Comparison of ENCODE assay signal across 9 cellular contexts in the genomic region with DNA sequence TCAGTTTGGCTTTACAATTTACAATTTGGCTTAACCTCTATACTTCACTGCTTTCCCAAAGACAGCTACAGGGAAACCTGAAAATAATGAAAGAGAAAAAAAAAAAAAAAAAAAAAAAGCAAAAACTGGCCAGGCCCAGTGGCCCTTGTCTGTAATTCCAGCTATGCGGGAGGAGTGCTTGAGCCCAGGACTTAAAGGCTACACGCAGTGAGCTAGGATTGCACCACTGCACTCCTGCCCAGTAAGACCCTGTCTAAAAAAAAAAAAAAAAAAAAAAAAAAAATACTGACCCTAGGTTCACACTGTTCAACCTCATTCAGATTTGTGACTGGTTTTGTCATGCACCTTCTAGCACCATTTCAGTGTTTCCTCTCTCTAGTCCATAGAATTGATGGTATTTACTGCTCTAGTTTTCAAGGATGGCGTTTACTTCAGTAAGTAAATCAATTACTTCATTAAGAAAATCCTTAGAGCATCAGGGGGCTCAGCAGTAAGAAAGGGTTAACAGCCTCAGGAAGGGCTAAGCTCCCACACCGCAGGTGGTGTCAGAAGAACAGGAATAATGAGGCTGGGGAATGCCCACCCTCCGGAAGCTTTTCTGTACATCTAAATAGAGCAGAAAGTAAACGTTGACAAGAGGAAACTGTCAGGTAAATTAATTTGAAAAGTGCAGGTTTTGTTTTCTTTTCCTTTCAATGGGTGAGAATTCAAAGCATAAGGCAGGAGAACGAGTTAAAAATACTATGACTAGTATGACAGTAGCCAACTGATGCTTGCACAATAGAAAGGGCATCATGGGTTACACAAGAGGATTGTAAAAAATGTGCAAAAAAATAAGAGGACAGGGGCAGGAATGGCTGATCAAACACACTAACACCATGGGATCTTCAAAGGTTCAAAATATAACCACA.
A peak's percentile ranks its signal among the peaks of the same experiment; 100 is the strongest.
DNase-seq lines count a peak whose midpoint lies in the region; ATAC-seq, FAIRE-seq and TF ChIP-seq lines count a peak whose summit lies in the region.
"Had no signal": no experiment of that assay in that cellular context is flagged by ENCODE, and none has a peak within 500 bp of the region (broad histone marks: within the 10 kb centered on the region; RNA-seq: fewer than 3 reads in every experiment).

No MANE protein-coding gene starts in this region.

- H3K9me3 Mint-ChIP-seq in endothelial cell (ENCODE audit: unreplicated experiment): no peaks in the 10 kb centered on the region

- no peaks in the 10 kb centered on the region for H3K79me2 ChIP-seq in HepG2 (ENCODE audit: insufficient read depth, low read length)

- H3K4me1 ChIP-seq in right lobe of liver: peaks cover 0 to 6% (median 2%) of the 10 kb centered on the region in 4 donors
- no peaks in the 10 kb centered on the region for H3K4me1 ChIP-seq in HepG2 (ENCODE audit: insufficient read depth, low read length)
- H3K4me1 ChIP-seq in gastroesophageal sphincter: peaks cover 12 to 28% (median 17%) of the 10 kb centered on the region in 3 donors

- TF ChIP-seq RAD21 in HepG2 (CRISPR knock-in tag; IDR thresholded peaks at IDR 0.05): no peak

- H3K27ac Mint-ChIP-seq in endothelial cell (ENCODE audit: unreplicated experiment): no peak overlapping the region

- CTCF ChIA-PET in HepG2 (lab: Yijun Ruan, JAX; ENCODE audit: low intra/inter-chr PET ratio, low total read pairs): no interaction called here

- H3K27me3 ChIP-seq in right lobe of liver: no peaks in the 10 kb centered on the region
- no peaks in the 10 kb centered on the region; a peak in 1 of 5 replicates for H3K27me3 ChIP-seq in HepG2 (ENCODE audit: control insufficient read depth in 1 of 2, insufficient read depth in 2 of 2, low read length in 2 of 2)
- no peaks in the 10 kb centered on the region for H3K27me3 ChIP-seq in gastroesophageal sphincter

- intact Hi-C loops in right lobe of liver (cut with DNase I) (no loop called here), HepG2 (cut with micrococcal nuclease; ENCODE audit: unreplicated experiment) (no loop called here)

- no peaks in the 10 kb centered on the region for H3K36me3 Mint-ChIP-seq in endothelial cell (ENCODE audit: low read depth, unreplicated experiment)

- no peaks in the 10 kb centered on the region for H4K20me1 ChIP-seq in HepG2 (ENCODE audit: insufficient read depth, low read length)

- TF ChIP-seq EP300 in HepG2 (IDR thresholded peaks at IDR 0.05; ENCODE audit: low read depth in 2 of 2, low read length in 2 of 2) (no peak), HepG2 (CRISPR knock-in tag; IDR thresholded peaks at IDR 0.05; ENCODE audit: borderline replicate concordance) (no peak), gastroesophageal sphincter (IDR thresholded peaks at IDR 0.05) (no peak)

- H3K9me3 ChIP-seq in right lobe of liver: no peaks in the 10 kb centered on the region
- 0 out of 2 replicates have a peak, but pooled peaks cover 4% of the 10 kb centered on the region for H3K9me3 ChIP-seq in HepG2 (ENCODE audit: low read length)
- peaks cover 0 to 6% (median 0%) of the 10 kb centered on the region in 3 donors for H3K9me3 ChIP-seq in gastroesophageal sphincter

- TF ChIP-seq POLR2A in right lobe of liver (IDR thresholded peaks at IDR 0.05) (no peak), HepG2 (IDR thresholded peaks at IDR 0.05; ENCODE audit: insufficient read depth in 1 of 2, low read depth in 2 of 2, low read length in 2 of 2) (no peak), gastroesophageal sphincter (IDR thresholded peaks at IDR 0.05) (no peak)

- peak in 3 of 4 donors; percentile 43 to 63 (median 62) for ATAC-seq in right lobe of liver
- no peak for ATAC-seq in HepG2
- peak; percentile 61 for ATAC-seq in gastroesophageal sphincter

- peaks cover 3% of the 10 kb centered on the region for H3K27me3 Mint-ChIP-seq in endothelial cell (ENCODE audit: unreplicated experiment)

- H3K36me3 ChIP-seq in right lobe of liver (no peaks in the 10 kb centered on the region), HepG2 (replicated peaks in 1 of 2; ENCODE audit: control insufficient read depth in 1 of 2, insufficient read depth in 2 of 2, low read length in 2 of 2) (no peaks in the 10 kb centered on the region), gastroesophageal sphincter (no peaks in the 10 kb centered on the region)

- FAIRE-seq in HepG2 (lab: Jason Lieb, UNC): no peak

- H2AFZ ChIP-seq in HepG2 (ENCODE audit: low read length): no peak overlapping the region

- H3K4me3 ChIP-seq in right lobe of liver (no peak overlapping the region), HepG2 (replicated peaks in 1 of 3; ENCODE audit: insufficient read depth in 1 of 3, low read depth in 2 of 3, low read length in 3 of 3) (no peak overlapping the region), gastroesophageal sphincter (no peak overlapping the region)

- no peak overlapping the region for H3K9ac ChIP-seq in HepG2 (ENCODE audit: insufficient read depth, low read depth, low read length)
- H3K9ac ChIP-seq: KMS-11 had no signal

- POLR2A ChIA-PET in HepG2 (lab: Yijun Ruan, JAX): no interaction called here

- 28% methylated on average over 6 of the region's 7 CpGs for WGBS in right lobe of liver (ENCODE audit: insufficient coverage, low coverage, low lambda C conversion rate, missing lambda C conversion rate)
- WGBS in HepG2 (ENCODE audit: low lambda C conversion rate): 7% methylated on average over 7 of the region's 7 CpGs
- WGBS in gastroesophageal sphincter (ENCODE audit: low coverage in 1 of 2), 2 donors: 44 to 47% methylated on average over 6 to 7 of the region's 7 CpGs

- no TSS peak for BruUV-seq in HepG2 (replicated peaks; lab: Mats Ljungman, UMichigan)

- TF ChIP-seq CTCF in right lobe of liver (IDR thresholded peaks at IDR 0.05) (no peak), HepG2 (CRISPR knock-in tag; IDR thresholded peaks at IDR 0.05) (no peak), gastroesophageal sphincter (IDR thresholded peaks at IDR 0.05) (no peak), endothelial cell (IDR thresholded peaks at IDR 0.05; ENCODE audit: unreplicated experiment) (no peak)

- H3K4me1 Mint-ChIP-seq in endothelial cell (ENCODE audit: unreplicated experiment): peaks cover 19% of the 10 kb centered on the region

- H3K4me3 Mint-ChIP-seq in endothelial cell (ENCODE audit: unreplicated experiment): no peak overlapping the region

- H3K27ac ChIP-seq in right lobe of liver: no peak overlapping the region
- no peak overlapping the region for H3K27ac ChIP-seq in HepG2 (ENCODE audit: extremely low read length, insufficient read depth, low read length)
- no peak overlapping the region for H3K27ac ChIP-seq in gastroesophageal sphincter
- H3K27ac ChIP-seq: KMS-11 had no signal

- DNase-seq in right lobe of liver (no peak), HepG2 (ENCODE audit: low spot score) (no peak), NOMO-1 treated with DMSO at 0.1 percent for 48 hours (lab: John Stamatoyannopoulos, UW; ENCODE audit: unreplicated experiment) (peak; percentile 54), cerebellum (ENCODE audit: low spot score) (no peak), endothelial cell (ENCODE audit: low spot score) (no peak), T1000 (lab: John Stamatoyannopoulos, UW) (no peak), SKM-1 (lab: John Stamatoyannopoulos, UW; ENCODE audit: unreplicated experiment) (no peak)

- in situ Hi-C loops in HepG2 (cut with HindIII; ENCODE audit: extremely low pct_ligation_motif_present, low pct_unique_long_range_greater_than_20kb): no loop called here

- no peak overlapping the region for H3K4me2 ChIP-seq in HepG2 (ENCODE audit: low read depth, low read length)
- H3K4me2 ChIP-seq: KMS-11 had no signal

TF ChIP-seq in HepG2, 621 proteins besides CTCF, POLR2A, EP300 and RAD21:
- TF ChIP-seq ZFYVE20 (CRISPR knock-in tag; IDR thresholded peaks at IDR 0.05; ENCODE audit: borderline replicate concordance, low read depth) (no peak), ZNF441 (CRISPR knock-in tag; IDR thresholded peaks at IDR 0.05; ENCODE audit: borderline replicate concordance) (no peak), SRSF1 (optimal IDR thresholded peaks at IDR 0.05; ENCODE audit: low read depth, low read length) (no peak)
